12 cellular contexts compared by ENCODE assay signal in the genomic region with DNA sequence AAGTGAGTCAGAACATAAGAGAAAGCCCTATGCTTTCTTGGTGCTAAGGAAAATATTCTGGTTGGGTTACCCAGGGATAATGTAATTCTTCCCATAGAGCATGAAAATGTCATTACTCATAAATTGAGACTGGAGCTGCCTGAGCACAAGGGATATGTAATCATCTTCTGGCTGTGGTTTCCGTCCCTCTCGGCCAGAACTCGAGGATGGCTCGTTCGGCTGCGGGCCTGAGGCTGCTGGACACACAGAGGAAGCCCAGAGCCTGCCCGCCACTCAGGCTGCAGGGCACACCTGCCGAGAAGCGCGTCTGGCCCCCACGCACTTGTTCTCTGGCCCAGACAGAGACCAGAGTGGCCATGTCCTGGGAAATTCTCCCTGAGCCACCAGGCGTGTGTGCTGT.
A peak's percentile ranks its signal among the peaks of the same experiment; 100 is the strongest.
DNase-seq lines count a peak whose midpoint lies in the region; ATAC-seq, FAIRE-seq and TF ChIP-seq lines count a peak whose summit lies in the region.
"Had no signal": no experiment of that assay in that cellular context is flagged by ENCODE, and none has a peak within 500 bp of the region (broad histone marks: within the 10 kb centered on the region; RNA-seq: fewer than 3 reads in every experiment).

No MANE protein-coding gene starts in this region.

- no peak overlapping the region for H3K14ac ChIP-seq in H1 (ENCODE audit: insufficient read length)

- H3K23me2 ChIP-seq in H1 (ENCODE audit: low read depth, low read length): no peaks in the 10 kb centered on the region

- no peak overlapping the region for H4K5ac ChIP-seq in H1 (ENCODE audit: insufficient read length, low read depth, low read length)

- H3K56ac ChIP-seq in H1 (replicated peaks; ENCODE audit: insufficient read length, low read depth, low read length): no peak overlapping the region

- H3K23ac ChIP-seq in H1 (ENCODE audit: insufficient read length): no peak overlapping the region

- no peak overlapping the region for H3K4me3 Mint-ChIP-seq in Calu3 (ENCODE audit: low read depth, unreplicated experiment)
- H3K4me3 Mint-ChIP-seq: central memory CD8-positive, alpha-beta T cell; neural crest cell; stimulated activated naive B cell treated with anti-CD40 and anti-IgM and Interleukin-4, amounts not matched to agents 10 μg/mL and 1 μg/mL and 100 μg/mL, for 72 hours had no signal

- DNase-seq in PC-3 (peak; percentile 81), H1 (ENCODE audit: low read depth in 1 of 2, low spot score in 2 of 2) (no peak), mesenteric fat pad (ENCODE audit: low spot score) (peak; percentile 88), urothelium cell line (ENCODE audit: low spot score) (peak; percentile 21), NCI-H2029 treated with DMSO at 0.1 percent for 48 hours (lab: John Stamatoyannopoulos, UW) (no peak), NCI-H1048 (lab: John Stamatoyannopoulos, UW) (no peak), NCI-H2107 (lab: John Stamatoyannopoulos, UW) (no peak), Calu3 (no peak)
- DNase-seq: NCI-H187; stimulated activated naive B cell treated with anti-CD40 and anti-IgM and Interleukin-4, amounts not matched to agents 10 μg/mL and 1 μg/mL and 100 μg/mL, for 72 hours had no signal

- peaks cover 18% of the 10 kb centered on the region for H3K36me3 Mint-ChIP-seq in Calu3 (ENCODE audit: insufficient read depth, unreplicated experiment)
- H3K36me3 Mint-ChIP-seq: stimulated activated naive B cell treated with anti-CD40 and anti-IgM and Interleukin-4, amounts not matched to agents 10 μg/mL and 1 μg/mL and 100 μg/mL, for 72 hours had no signal

- H3K27ac ChIP-seq in PC-3 (ENCODE audit: low read length): peak overlapping the region; percentile 89
- no peak overlapping the region for H3K27ac ChIP-seq in H1 (ENCODE audit: low read depth, low read length)

- BruUV-seq in PC-3 (replicated peaks; lab: Mats Ljungman, UMichigan): no TSS peak
- no TSS peak for BruUV-seq in Calu3 (replicated peaks; lab: Mats Ljungman, UMichigan)

- H3K9me3 ChIP-seq in PC-3 (ENCODE audit: low read length) (no peaks in the 10 kb centered on the region), H1 (ENCODE audit: insufficient read depth in 2 of 2, low read depth in 1 of 2, low read length in 1 of 2) (no peaks in the 10 kb centered on the region)

- H3K27ac Mint-ChIP-seq in Calu3 (ENCODE audit: unreplicated experiment): no peak overlapping the region
- H3K27ac Mint-ChIP-seq: stimulated activated naive B cell treated with anti-CD40 and anti-IgM and Interleukin-4, amounts not matched to agents 10 μg/mL and 1 μg/mL and 100 μg/mL, for 72 hours had no signal

- FAIRE-seq in H1 (lab: Jason Lieb, UNC) (no peak), urothelium cell line (lab: Jason Lieb, UNC) (no peak)

- H3K36me3 ChIP-seq in PC-3 (ENCODE audit: low read depth, low read length) (no peaks in the 10 kb centered on the region), H1 (ENCODE audit: control insufficient read depth in 2 of 4, insufficient read depth in 4 of 4, low read length in 3 of 4) (no peaks in the 10 kb centered on the region)

- CTCF ChIA-PET in PC-3 (lab: Charles Lee): no interaction called here
- CTCF ChIA-PET in H1 (lab: Charles Lee; ENCODE audit: partially characterized antibody): interaction anchor here (0.6 to 1.2 kb wide), 3 partner anchors 10 to 128 kb away, joined by 3 read pairs; no protein-coding TSS in a partner anchor
- CTCF ChIA-PET in Calu3 (lab: Charles Lee): no interaction called here

- no peak overlapping the region for H4K8ac ChIP-seq in H1 (ENCODE audit: extremely low read depth, insufficient read depth, low read length)

- no peak for TF ChIP-seq EP300 in H1 (IDR thresholded peaks at IDR 0.05; ENCODE audit: borderline replicate concordance in 1 of 2, low read depth in 2 of 2, low read length in 2 of 2)

- TF ChIP-seq CTCF in PC-3 (conservative IDR thresholded peaks at IDR 0.05; ENCODE audit: low read depth, low read length) (no peak), H1 (IDR thresholded peaks at IDR 0.05; ENCODE audit: control extremely low read depth in 1 of 3, insufficient read depth in 1 of 3, low read depth in 1 of 3, low read length in 3 of 3) (no peak), Calu3 (IDR thresholded peaks at IDR 0.05; ENCODE audit: unreplicated experiment) (no peak)

- TF ChIP-seq POLR2A in H1 (IDR thresholded peaks at IDR 0.05; ENCODE audit: control extremely low read depth in 1 of 2, low read depth in 2 of 2, low read length in 2 of 2): no peak

- ATAC-seq in PC-3: peak; percentile 59
- ATAC-seq: stimulated activated naive B cell treated with anti-CD40 and anti-IgM and Interleukin-4, amounts not matched to agents 10 μg/mL and 1 μg/mL and 100 μg/mL, for 72 hours had no signal

- no peak overlapping the region for H3K18ac ChIP-seq in H1 (ENCODE audit: extremely low read depth, low read length)

- intact Hi-C loops in PC-3 (cut with micrococcal nuclease) (no loop called here), Calu3 (cut with micrococcal nuclease; ENCODE audit: unreplicated experiment) (no loop called here)

- no peak for TF ChIP-seq RAD21 in H1 (IDR thresholded peaks at IDR 0.05 in 1 of 2, conservative IDR thresholded peaks at IDR 0.05 in 1 of 2; ENCODE audit: low read depth in 2 of 2, low read length in 2 of 2)

- peaks cover 68% of the 10 kb centered on the region for H3K4me1 ChIP-seq in PC-3 (ENCODE audit: insufficient read depth, low read length)
- peaks cover under 1 to 9% (median 3%) of the 10 kb centered on the region in 4 experiments; a peak in 5 of 7 replicates for H3K4me1 ChIP-seq in H1 (replicated peaks in 1 of 4; ENCODE audit: control insufficient read depth in 3 of 4, insufficient read depth in 4 of 4, low read length in 3 of 4)

- H4K20me1 ChIP-seq in PC-3 (ENCODE audit: low read length) (no peaks in the 10 kb centered on the region), H1 (replicated peaks in 1 of 2; ENCODE audit: control insufficient read depth in 1 of 2, insufficient read depth in 2 of 2, low read length in 2 of 2) (peaks cover 0 to 3% of the 10 kb centered on the region in 2 experiments)

- H2BK15ac ChIP-seq in H1 (ENCODE audit: low read length): no peak overlapping the region

- no peak overlapping the region for H3K4ac ChIP-seq in H1 (replicated peaks; ENCODE audit: insufficient read length, low read depth, low read length)

- no peaks in the 10 kb centered on the region for H3K27me3 ChIP-seq in PC-3 (ENCODE audit: low read length)
- no peaks in the 10 kb centered on the region for H3K27me3 ChIP-seq in H1 (replicated peaks in 1 of 4; ENCODE audit: control insufficient read depth in 3 of 4, extremely low read depth in 1 of 4, insufficient read depth in 3 of 4, low read length in 3 of 4)

- no peak overlapping the region for H4K91ac ChIP-seq in H1 (replicated peaks; ENCODE audit: insufficient read length, low read length)

- H3K4me3 ChIP-seq in PC-3 (ENCODE audit: low read length) (peak overlapping the region; percentile 16; the same call in 1 of the 2 replicates), H1 (ENCODE audit: extremely low read depth in 1 of 4, insufficient read depth in 2 of 4, low read depth in 3 of 4, low read length in 4 of 4) (no peak overlapping the region)

- H3K79me1 ChIP-seq in H1 (ENCODE audit: low read depth, low read length): no peaks in the 10 kb centered on the region; the same call in none of the 2 replicates

- H3K4me1 Mint-ChIP-seq in Calu3 (ENCODE audit: low read depth, unreplicated experiment): peaks cover 59% of the 10 kb centered on the region
- H3K4me1 Mint-ChIP-seq: central memory CD8-positive, alpha-beta T cell had no signal

- no peaks in the 10 kb centered on the region for H3K9me3 Mint-ChIP-seq in Calu3 (ENCODE audit: low read depth, unreplicated experiment)
- H3K9me3 Mint-ChIP-seq: central memory CD8-positive, alpha-beta T cell; neural crest cell; stimulated activated naive B cell treated with anti-CD40 and anti-IgM and Interleukin-4, amounts not matched to agents 10 μg/mL and 1 μg/mL and 100 μg/mL, for 72 hours had no signal

- 92% methylated on average over 12 of the region's 12 CpGs; no CpG with 5 or more reads in 1 of the 2 experiments for WGBS in H1 (ENCODE audit: extremely low coverage in 1 of 2, insufficient coverage in 1 of 2, insufficient read length in 1 of 2, insufficient replicate concordance in 2 of 2, low coverage in 1 of 2, low lambda C conversion rate in 2 of 2, missing lambda C conversion rate in 1 of 2), 2 experiments

- H3K79me2 ChIP-seq in PC-3 (ENCODE audit: low read length) (peaks cover 72% of the 10 kb centered on the region), H1 (ENCODE audit: control insufficient read depth in 1 of 2, insufficient read depth in 2 of 2, low read length in 2 of 2) (peaks cover 0 to 2% of the 10 kb centered on the region in 2 experiments; a peak in 1 of 4 replicates)

- peak overlapping the region; percentile 39; the same call in 1 of the 2 replicates for H2BK12ac ChIP-seq in H1 (ENCODE audit: low read depth, low read length)

- no peaks in the 10 kb centered on the region for H3K9me2 ChIP-seq in PC-3 (replicated peaks; ENCODE audit: low read length)

- POLR2A ChIA-PET in PC-3 (lab: Charles Lee; ENCODE audit: unreplicated experiment): no interaction called here
- POLR2A ChIA-PET in H1 (lab: Charles Lee; ENCODE audit: partially characterized antibody): interaction anchor here (1.1 kb wide), 1 partner anchor 12 kb away, joined by 3 read pairs; no protein-coding TSS in a partner anchor

- H3K9ac ChIP-seq in PC-3 (ENCODE audit: low read length) (peak overlapping the region; percentile 58), H1 (replicated peaks in 1 of 4; ENCODE audit: extremely low read depth in 1 of 4, low read depth in 3 of 4, low read length in 3 of 4) (no peak overlapping the region)

- H2AK5ac ChIP-seq in H1 (ENCODE audit: low read depth, low read length): no peak overlapping the region

- H3F3A ChIP-seq in PC-3 (ENCODE audit: low read length, unreplicated experiment): peaks cover 6% of the 10 kb centered on the region

- H2AFZ ChIP-seq in PC-3 (ENCODE audit: low read length): peak overlapping the region; percentile 61
- H2AFZ ChIP-seq in H1 (ENCODE audit: low read length): no peak overlapping the region

- H3K27me3 Mint-ChIP-seq in Calu3 (ENCODE audit: unreplicated experiment): no peaks in the 10 kb centered on the region

- 0 out of 2 replicates have a peak overlapping the region, but pooled peaks have one; percentile 44 for H2BK5ac ChIP-seq in H1 (ENCODE audit: low read depth, low read length)

- H3K4me2 ChIP-seq in PC-3 (ENCODE audit: low read length): peak overlapping the region; percentile 68
- no peak overlapping the region for H3K4me2 ChIP-seq in H1 (ENCODE audit: insufficient read depth in 1 of 2, low read depth in 2 of 2, low read length in 2 of 2)

- no peak overlapping the region for H2BK20ac ChIP-seq in H1 (ENCODE audit: low read length)

- H2BK120ac ChIP-seq in H1 (replicated peaks; ENCODE audit: low read depth, low read length): no peak overlapping the region

TF ChIP-seq in H1, 55 proteins besides CTCF, POLR2A, EP300 and RAD21:
- TF ChIP-seq SP4 (IDR thresholded peaks at IDR 0.05; ENCODE audit: low read length) (no peak), KDM1A (IDR thresholded peaks at IDR 0.05; ENCODE audit: borderline replicate concordance, low read length) (no peak), SAP30 (IDR thresholded peaks at IDR 0.05; ENCODE audit: insufficient read depth, insufficient replicate concordance, low read length) (no peak)

Comparison
In these comparisons a context has a peak if more than half of its experiments do, and no peak if none do; other contexts are left out.
1. DNase-seq: peak in PC-3 (single experiment), mesenteric fat pad (single experiment) and urothelium cell line (single experiment); none in H1 (0 of 2), NCI-H2029 treated with DMSO at 0.1 percent for 48 hours (single experiment), NCI-H1048 (single experiment), NCI-H2107 (single experiment) and Calu3 (single experiment).